Comparison of ENCODE assay signal across 1 cellular context in the genomic region with DNA sequence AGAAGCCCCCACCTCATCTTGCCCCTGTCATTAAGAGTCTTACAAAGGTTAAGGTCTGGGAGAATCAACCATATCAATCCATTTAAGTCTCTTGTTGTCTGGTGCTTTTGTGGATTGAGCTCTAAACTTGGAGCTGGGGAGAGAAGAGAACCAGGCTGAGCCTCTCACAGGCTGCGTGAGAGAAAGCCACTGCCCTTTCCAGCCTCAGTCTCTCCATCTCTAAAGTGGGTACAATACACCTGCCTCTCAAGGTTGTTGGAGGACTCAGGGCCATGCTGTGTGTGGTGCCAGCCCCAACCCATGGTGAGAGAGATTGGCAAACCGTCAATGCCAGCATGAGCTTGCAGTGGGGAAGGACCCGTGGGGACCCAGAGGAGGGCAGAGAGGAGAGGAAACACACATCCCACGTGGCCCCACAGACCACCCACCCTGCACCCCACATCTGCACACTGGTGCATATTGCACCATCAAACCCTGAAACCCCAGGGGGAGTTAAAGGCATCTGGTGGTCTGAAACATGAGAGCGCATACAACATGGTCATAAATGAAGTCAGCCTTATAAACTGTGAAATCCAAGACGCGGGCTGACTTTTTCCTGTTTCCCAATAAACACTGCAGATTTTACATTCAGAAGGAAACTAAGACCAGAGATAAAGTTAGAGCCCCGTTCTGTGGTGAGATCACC.
TF ChIP-seq lines count a peak whose summit lies in the region.

No MANE protein-coding gene starts in this region.

TF ChIP-seq in GM23338, 12 proteins besides CTCF, POLR2A, EP300 and RAD21 (continued from another document):
- TF ChIP-seq JUNB (IDR thresholded peaks at IDR 0.05; ENCODE audit: unreplicated experiment) = no peak
